8 cellular contexts compared by ENCODE assay signal in genomic region chr3:14125193-14126016, GRCh38. TPM values are rescaled to one million over a fixed set of nuclear protein-coding genes. Genes with fewer than 3 reads are reported as not detected.
A peak's percentile ranks its signal among the peaks of the same experiment; 100 is the strongest.
DNase-seq lines count a peak whose midpoint lies in the region; ATAC-seq and TF ChIP-seq lines count a peak whose summit lies in the region.

No MANE protein-coding gene starts in this region.

- no peak overlapping the region for H2BK5ac ChIP-seq in H9 (ENCODE audit: insufficient read length, low read length)

- ATAC-seq in activated B cell treated with CpG ODN at 0.5 μM for 24 hours (ENCODE audit: low read depth) (peak; percentile 28), left lobe of liver (peak; percentile 64)

- POLR2A ChIA-PET in activated B cell treated with CpG ODN at 0.5 μM for 24 hours (lab: Charles Lee): interaction anchor here (0.7 to 3.9 kb wide), 8 partner anchors 15 to 1284 kb away, joined by 3 to 61 read pairs (median 4); partner anchors contain the start of genes CCDC174, LSM3, MRPS25 and RPL32

- no peak overlapping the region for H3K27ac ChIP-seq in H9 (ENCODE audit: insufficient read length, low read depth, low read length)

- H3K27ac Mint-ChIP-seq in H9 (peak overlapping the region; percentile 95 to 99 (median 98)), activated B cell treated with CpG ODN at 0.5 μM for 24 hours (peak overlapping the region; percentile 82), chondrocyte (ENCODE audit: unreplicated experiment) (peak overlapping the region; percentile 98)

- peaks cover 9% of the 10 kb centered on the region for H3K79me1 ChIP-seq in H9 (ENCODE audit: insufficient read depth, low read depth, low read length, poor library complexity, severe bottlenecking)

- H3K4me2 ChIP-seq in H9 (ENCODE audit: insufficient read depth, insufficient read length, low read length): peak overlapping the region; percentile 76

- no peaks in the 10 kb centered on the region for H3K9me3 ChIP-seq in H9 (ENCODE audit: control insufficient read depth, low read depth, low read length)

- no peak overlapping the region for H4K5ac ChIP-seq in H9 (ENCODE audit: insufficient read length, low read depth, low read length)

- H3K23ac ChIP-seq in H9 (ENCODE audit: insufficient read length, low read depth, low read length): no peak overlapping the region

- intact Hi-C loops in activated B cell treated with CpG ODN at 0.5 μM for 24 hours (cut with micrococcal nuclease): loop anchor here (10.0 kb wide), 1 partner anchor 471 kb away; no protein-coding TSS in a partner anchor

- H3K4me1 Mint-ChIP-seq in H9 (peaks cover 35 to 39% of the 10 kb centered on the region in 2 experiments), activated B cell treated with CpG ODN at 0.5 μM for 24 hours (peaks cover 40% of the 10 kb centered on the region), chondrocyte (ENCODE audit: low read depth) (peaks cover 38% of the 10 kb centered on the region)

- H3K9me3 Mint-ChIP-seq in H9 (peaks cover 0 to 6% of the 10 kb centered on the region in 2 experiments; a peak in 4 of 5 replicates), activated B cell treated with CpG ODN at 0.5 μM for 24 hours (no peaks in the 10 kb centered on the region), chondrocyte (ENCODE audit: low read depth) (no peaks in the 10 kb centered on the region)

- H3K79me2 ChIP-seq in H9 (ENCODE audit: insufficient read depth, low read length): peaks cover 3% of the 10 kb centered on the region; the same call in 1 of the 2 replicates

- H3K4ac ChIP-seq in H9 (ENCODE audit: low read depth, low read length): no peak overlapping the region

- H3K36me3 Mint-ChIP-seq in H9 (ENCODE audit: insufficient read depth in 1 of 3, low read depth in 3 of 3): peaks cover 37 to 43% (median 40%) of the 10 kb centered on the region in 3 experiments
- H3K36me3 Mint-ChIP-seq in activated B cell treated with CpG ODN at 0.5 μM for 24 hours (ENCODE audit: low read depth): peaks cover 42% of the 10 kb centered on the region
- H3K36me3 Mint-ChIP-seq in chondrocyte (ENCODE audit: low read depth): peaks cover 17% of the 10 kb centered on the region

- H3K14ac ChIP-seq in H9 (ENCODE audit: insufficient read depth, low read length): peak overlapping the region; percentile 51

- peaks cover 2% of the 10 kb centered on the region for H3K36me3 ChIP-seq in GM06990 (ENCODE audit: control insufficient read depth, insufficient read depth, low read length)

- H3K4me3 Mint-ChIP-seq in H9: peak overlapping the region; percentile 99 to 100
- peak overlapping the region; percentile 94 for H3K4me3 Mint-ChIP-seq in activated B cell treated with CpG ODN at 0.5 μM for 24 hours
- peak overlapping the region; percentile 93 for H3K4me3 Mint-ChIP-seq in chondrocyte (ENCODE audit: unreplicated experiment)

- TF ChIP-seq CTCF in GM06990 (IDR thresholded peaks at IDR 0.05; ENCODE audit: insufficient read depth, low read length, poor library complexity, severe bottlenecking): peak; percentile 17
- TF ChIP-seq CTCF in H9 (conservative IDR thresholded peaks at IDR 0.05): no peak
- TF ChIP-seq CTCF in activated B cell treated with CpG ODN at 0.5 μM for 24 hours (IDR thresholded peaks at IDR 0.05): no peak
- TF ChIP-seq CTCF in chondrocyte (IDR thresholded peaks at IDR 0.05): peak; percentile 56

- no peaks in the 10 kb centered on the region for H4K20me1 ChIP-seq in H9 (ENCODE audit: control insufficient read depth, insufficient read depth, insufficient read length)

- peaks cover 2% of the 10 kb centered on the region; the same call in 1 of the 2 replicates for H3K27me3 Mint-ChIP-seq in H9 (ENCODE audit: low read depth)
- H3K27me3 Mint-ChIP-seq in activated B cell treated with CpG ODN at 0.5 μM for 24 hours: no peaks in the 10 kb centered on the region
- no peaks in the 10 kb centered on the region for H3K27me3 Mint-ChIP-seq in chondrocyte (ENCODE audit: low read depth)

- H4K8ac ChIP-seq in H9 (replicated peaks; ENCODE audit: insufficient read length, low read depth, low read length): no peak overlapping the region

- DNase-seq in GM06990 (ENCODE audit: extremely low read depth, insufficient read length): no peak
- peak; percentile 80 for DNase-seq in H9
- DNase-seq in LoVo (ENCODE audit: low spot score): peak; percentile 90
- DNase-seq in activated B cell treated with CpG ODN at 0.5 μM for 24 hours: no peak
- DNase-seq in chondrocyte (ENCODE audit: low spot score): peak; percentile 90
- no peak for DNase-seq in left lobe of liver (ENCODE audit: low spot score)
- peak; percentile 49 to 52 for DNase-seq in stimulated activated CD4-positive, alpha-beta T cell treated with anti-CD3 and anti-CD28 coated beads, Interleukin-1b, Interleukin-23, amount 100 ng/mL, for 4 hours (ENCODE audit: low read depth in 2 of 2)
- no peak for DNase-seq in NCI-H187 (lab: John Stamatoyannopoulos, UW)

- no peak overlapping the region for H2BK20ac ChIP-seq in H9 (ENCODE audit: low read depth, low read length, poor library complexity, severe bottlenecking)

- H3K56ac ChIP-seq in H9 (ENCODE audit: insufficient read length, low read depth, low read length): no peak overlapping the region

- H4K91ac ChIP-seq in H9 (ENCODE audit: insufficient read length, low read depth, low read length): no peak overlapping the region

- H3K18ac ChIP-seq in H9 (ENCODE audit: insufficient read length, low read depth, low read length): peak overlapping the region; percentile 28

- no peak overlapping the region for H2AK5ac ChIP-seq in H9 (ENCODE audit: insufficient read length, low read length)

- no peak overlapping the region for H2BK15ac ChIP-seq in H9 (ENCODE audit: low read depth, low read length)

- H3K4me1 ChIP-seq in H9 (ENCODE audit: insufficient read depth, low read length): no peaks in the 10 kb centered on the region

- H2BK120ac ChIP-seq in H9 (ENCODE audit: low read depth, low read length, poor library complexity, severe bottlenecking): no peak overlapping the region

- no peak overlapping the region for H3T11ph ChIP-seq in H9 (ENCODE audit: low read length)

- H2AFZ ChIP-seq in H9 (ENCODE audit: low read length): no peak overlapping the region

- CTCF ChIA-PET in activated B cell treated with CpG ODN at 0.5 μM for 24 hours (lab: Charles Lee): interaction anchor here (2.0 to 3.3 kb wide), 2 partner anchors 53 to 229 kb away, joined by 5 to 12 read pairs; partner anchors contain the start of genes LSM3 and XPC

- H2BK12ac ChIP-seq in H9 (ENCODE audit: insufficient read length, low read depth, low read length): no peak overlapping the region

- peak overlapping the region; percentile 92 for H3K4me3 ChIP-seq in GM06990 (replicated peaks; ENCODE audit: low read depth, low read length)

- H3K23me2 ChIP-seq in H9 (ENCODE audit: insufficient read length, low read depth, low read length, poor library complexity, severe bottlenecking): peaks cover 14% of the 10 kb centered on the region

- peak overlapping the region; percentile 71 for H3K9ac ChIP-seq in H9 (ENCODE audit: extremely low read depth, insufficient read length, low read length)

- H3K27me3 ChIP-seq in GM06990 (replicated peaks; ENCODE audit: control insufficient read depth, insufficient read depth, low read length) (no peaks in the 10 kb centered on the region), H9 (ENCODE audit: insufficient read depth, low read length) (no peaks in the 10 kb centered on the region)

- WGBS in H9 (ENCODE audit: extremely low coverage, insufficient read length, low lambda C conversion rate): no CpG with 5 or more reads among the region's 44 CpGs

RNA-seq across cellular contexts. Expression of gene TMEM43, which starts 0.6 kb away (rescaled TPM):
- total RNA-seq in H9 (2021) (35.8 and 36.7 TPM in 2 replicates), activated B cell treated with CpG ODN at 0.5 μM for 24 hours (30.7 and 32.3 TPM in 2 replicates), chondrocyte (83.4 to 89.1 TPM (median 84.9 TPM) in 3 replicates), left lobe of liver (9.3 TPM)

RNA-seq across cellular contexts. Expression of gene CHCHD4, which starts 0.7 kb away (rescaled TPM):
- total RNA-seq in H9 (2021): 13.3 and 13.7 TPM in 2 replicates
- 9.2 and 9.8 TPM in 2 replicates for total RNA-seq in activated B cell treated with CpG ODN at 0.5 μM for 24 hours
- 6.1 to 8.1 TPM (median 7.2 TPM) in 3 replicates for total RNA-seq in chondrocyte
- total RNA-seq in left lobe of liver: 7.1 TPM

RNA-seq across cellular contexts. Expression of gene XPC, which starts 53.0 kb away (rescaled TPM):
- total RNA-seq in H9 (2021) (25.6 and 30.3 TPM in 2 replicates), activated B cell treated with CpG ODN at 0.5 μM for 24 hours (35.4 and 35.6 TPM in 2 replicates), chondrocyte (24.9 to 35.9 TPM (median 26.8 TPM) in 3 replicates), left lobe of liver (18.8 TPM)

RNA-seq across cellular contexts. Expression of gene LSM3, which starts 53.2 kb away (rescaled TPM):
- total RNA-seq in H9 (2021) (23.5 and 24.4 TPM in 2 replicates), activated B cell treated with CpG ODN at 0.5 μM for 24 hours (12.9 and 14.2 TPM in 2 replicates), chondrocyte (8.1 to 12.8 TPM (median 8.4 TPM) in 3 replicates), left lobe of liver (5.0 TPM)

Comparison
In these comparisons a context has a peak if more than half of its experiments do, and no peak if none do; other contexts are left out.
1. DNase-seq: peak in H9 (single experiment), LoVo (single experiment), chondrocyte (single experiment) and stimulated activated CD4-positive, alpha-beta T cell treated with anti-CD3 and anti-CD28 coated beads, Interleukin-1b, Interleukin-23, amount 100 ng/mL, for 4 hours (2 of 2); none in GM06990 (single experiment), activated B cell treated with CpG ODN at 0.5 μM for 24 hours (single experiment), left lobe of liver (single experiment) and NCI-H187 (0 of 2).
2. CTCF ChIP-seq: peak in GM06990 (single experiment) and chondrocyte (single experiment); none in H9 (single experiment) and activated B cell treated with CpG ODN at 0.5 μM for 24 hours (single experiment).
3. Peak in every context shown above with its lines, with median percentiles within 50 percentile points of each other: H3K27ac Mint-ChIP-seq and H3K4me3 Mint-ChIP-seq.